Comparison of ENCODE assay signal across 25 cellular contexts in genomic region chr6:129719692-129720091, GRCh38. TPM values are rescaled to one million over a fixed set of nuclear protein-coding genes. Genes with fewer than 3 reads are reported as not detected.
DNase-seq lines count a peak whose midpoint lies in the region; ATAC-seq, FAIRE-seq and TF ChIP-seq lines count a peak whose summit lies in the region.
"Had no signal": no experiment of that assay in that cellular context is flagged by ENCODE, and none has a peak within 500 bp of the region (broad histone marks: within the 10 kb centered on the region; RNA-seq: fewer than 3 reads in every experiment).

No MANE protein-coding gene starts in this region.

- no peak for TF ChIP-seq CTCF in PC-9 (conservative IDR thresholded peaks at IDR 0.05)
- no peak for TF ChIP-seq CTCF in fibroblast of villous mesenchyme (IDR thresholded peaks at IDR 0.05; ENCODE audit: insufficient read depth, low read depth, low read length)
- TF ChIP-seq CTCF in osteoblast (IDR thresholded peaks at IDR 0.05; ENCODE audit: extremely low read depth, low read depth, low read length) = no peak
- no peak for TF ChIP-seq CTCF in upper lobe of right lung (IDR thresholded peaks at IDR 0.05)

- no peaks in the 10 kb centered on the region for H3K9me2 ChIP-seq in PC-9 (ENCODE audit: insufficient read depth)

- H3K27me3 ChIP-seq in PC-9 (ENCODE audit: insufficient read depth, low read depth) (no peaks in the 10 kb centered on the region), osteoblast (ENCODE audit: insufficient read depth, low read length) (no peaks in the 10 kb centered on the region), upper lobe of right lung (no peaks in the 10 kb centered on the region)
- H3K27me3 ChIP-seq: gastrocnemius medialis, MG63, SJSA1 had no signal

- H3K4me1 ChIP-seq in PC-9 (replicated peaks; ENCODE audit: insufficient read depth) = no peaks in the 10 kb centered on the region
- H3K4me1 ChIP-seq in osteoblast (ENCODE audit: insufficient read depth, low read length) = peaks cover 6% of the 10 kb centered on the region
- H3K4me1 ChIP-seq in upper lobe of right lung = no peaks in the 10 kb centered on the region
- H3K4me1 ChIP-seq: gastrocnemius medialis had no signal

- no peak overlapping the region for H3K4me2 ChIP-seq in PC-9
- H3K4me2 ChIP-seq in osteoblast (ENCODE audit: insufficient read depth, low read length) = no peak overlapping the region

- no peak for ATAC-seq in upper lobe of right lung
- ATAC-seq: activated CD8-positive, alpha-beta T cell treated with anti-CD3 and anti-CD28 coated beads for 36 hours; gastrocnemius medialis; Panc1; T-cell had no signal

- H3K4me3 ChIP-seq in PC-9 (no peak overlapping the region), fibroblast of villous mesenchyme (ENCODE audit: low read depth, low read length) (no peak overlapping the region), osteoblast (ENCODE audit: insufficient read depth, low read length) (no peak overlapping the region), upper lobe of right lung (no peak overlapping the region)
- H3K4me3 ChIP-seq: gastrocnemius medialis, MG63, SJSA1 had no signal

- POLR2A ChIA-PET in PC-9 (lab: Charles Lee; ENCODE audit: unreplicated experiment) = no interaction called here

- no peak for TF ChIP-seq POLR2A in H54 (IDR thresholded peaks at IDR 0.05; ENCODE audit: low read depth, low read length)

- CTCF ChIA-PET in PC-9 (lab: Charles Lee) = no interaction called here

- H3K79me2 ChIP-seq in PC-9 (ENCODE audit: low read depth) (no peaks in the 10 kb centered on the region), osteoblast (ENCODE audit: insufficient read depth, low read length) (no peaks in the 10 kb centered on the region)

- DNase-seq in GM18507 (ENCODE audit: extremely low spot score, insufficient read length, low read depth) = no peak
- DNase-seq in PC-9 = no peak
- peak; percentile 67 for DNase-seq in fibroblast of villous mesenchyme (ENCODE audit: low read depth)
- DNase-seq in osteoblast (ENCODE audit: insufficient read length, low spot score, missing footprints) = no peak
- no peak for DNase-seq in activated naive CD4-positive, alpha-beta T cell treated with Interleukin-2 at 50 U/mL for 16 hours
- no peak for DNase-seq in upper lobe of right lung
- DNase-seq in H54 (ENCODE audit: insufficient read length, low spot score) = no peak
- DNase-seq: activated CD4-positive, CD25-positive, alpha-beta regulatory T cell treated with anti-CD3 and anti-CD28 coated beads, Interleukin-2, amount 50 U/mL, for 72 hours; activated CD8-positive, alpha-beta T cell treated with anti-CD3 and anti-CD28 coated beads for 36 hours; activated effector memory CD4-positive, alpha-beta T cell treated with anti-CD3 and anti-CD28 coated beads, Interleukin-2, amount 50 U/mL, for 16 hours; CD4-positive, alpha-beta T cell; cerebellar nuclear complex; gastrocnemius medialis; MG63; NCI-H1436 treated with DMSO at 0.1 percent for 48 hours; NCI-H2107; NCI-H510A; occipital lobe; stimulated activated CD4-positive, alpha-beta T cell treated with anti-CD3 and anti-CD28 coated beads, Interleukin-12 subunit alpha, Interleukin-12 subunit beta, amount 100 ng/mL, for 4 hours; stimulated activated CD4-positive, alpha-beta T cell treated with anti-CD3 and anti-CD28 coated beads, Interleukin-4, amount 100 ng/mL, for 24 hours; T-cell had no signal

- intact Hi-C loops in PC-9 (cut with micrococcal nuclease; ENCODE audit: unreplicated experiment) = no loop called here
- intact Hi-C loops in upper lobe of right lung (cut with DNase I) = loop anchor here (10.0 kb wide), 1 partner anchor 115 kb away; no protein-coding TSS in a partner anchor

- H3K36me3 ChIP-seq in PC-9 (ENCODE audit: low read depth) (no peaks in the 10 kb centered on the region), osteoblast (ENCODE audit: insufficient read depth, low read length) (no peaks in the 10 kb centered on the region), upper lobe of right lung (no peaks in the 10 kb centered on the region)
- H3K36me3 ChIP-seq: gastrocnemius medialis, MG63, SJSA1 had no signal

- H3F3A ChIP-seq in PC-9 (ENCODE audit: insufficient read depth, low read depth) = no peaks in the 10 kb centered on the region

- no peaks in the 10 kb centered on the region for H4K20me1 ChIP-seq in PC-9 (ENCODE audit: insufficient read depth)
- no peaks in the 10 kb centered on the region for H4K20me1 ChIP-seq in osteoblast (ENCODE audit: insufficient read depth, low read length)

- H3K27ac ChIP-seq in PC-9 (no peak overlapping the region), osteoblast (ENCODE audit: low read depth, low read length) (no peak overlapping the region), upper lobe of right lung (no peak overlapping the region)
- H3K27ac ChIP-seq: gastrocnemius medialis, SJSA1 had no signal

- H3K9me3 ChIP-seq in PC-9 (ENCODE audit: insufficient read depth, low read depth) (no peaks in the 10 kb centered on the region), osteoblast (ENCODE audit: low read depth, low read length) (no peaks in the 10 kb centered on the region), upper lobe of right lung (no peaks in the 10 kb centered on the region)
- H3K9me3 ChIP-seq: gastrocnemius medialis, MG63, SJSA1 had no signal

- H2AFZ ChIP-seq in PC-9 (peak overlapping the region; percentile 37; the same call in 1 of the 2 replicates), osteoblast (ENCODE audit: low read length) (peak overlapping the region; percentile 2)

- BruUV-seq in PC-9 (replicated peaks; lab: Mats Ljungman, UMichigan) = no TSS peak

- FAIRE-seq in GM18507 (lab: Jason Lieb, UNC) (peak; percentile 24), H54 (lab: Jason Lieb, UNC) (no peak)
- FAIRE-seq: GM19239, keratinocyte had no signal

RNA-seq across cellular contexts. Expression of gene ARHGAP18, which starts 9.7 kb away (rescaled TPM):
- total RNA-seq in PC-9 (2021) = 12.8 and 15.0 TPM in 2 replicates
- total RNA-seq in fibroblast of villous mesenchyme = 30.9 and 47.1 TPM in 2 replicates
- 16.8 and 21.0 TPM in 2 replicates for total RNA-seq in osteoblast
- 60.8 TPM for total RNA-seq in upper lobe of right lung
